In the genomic region with DNA sequence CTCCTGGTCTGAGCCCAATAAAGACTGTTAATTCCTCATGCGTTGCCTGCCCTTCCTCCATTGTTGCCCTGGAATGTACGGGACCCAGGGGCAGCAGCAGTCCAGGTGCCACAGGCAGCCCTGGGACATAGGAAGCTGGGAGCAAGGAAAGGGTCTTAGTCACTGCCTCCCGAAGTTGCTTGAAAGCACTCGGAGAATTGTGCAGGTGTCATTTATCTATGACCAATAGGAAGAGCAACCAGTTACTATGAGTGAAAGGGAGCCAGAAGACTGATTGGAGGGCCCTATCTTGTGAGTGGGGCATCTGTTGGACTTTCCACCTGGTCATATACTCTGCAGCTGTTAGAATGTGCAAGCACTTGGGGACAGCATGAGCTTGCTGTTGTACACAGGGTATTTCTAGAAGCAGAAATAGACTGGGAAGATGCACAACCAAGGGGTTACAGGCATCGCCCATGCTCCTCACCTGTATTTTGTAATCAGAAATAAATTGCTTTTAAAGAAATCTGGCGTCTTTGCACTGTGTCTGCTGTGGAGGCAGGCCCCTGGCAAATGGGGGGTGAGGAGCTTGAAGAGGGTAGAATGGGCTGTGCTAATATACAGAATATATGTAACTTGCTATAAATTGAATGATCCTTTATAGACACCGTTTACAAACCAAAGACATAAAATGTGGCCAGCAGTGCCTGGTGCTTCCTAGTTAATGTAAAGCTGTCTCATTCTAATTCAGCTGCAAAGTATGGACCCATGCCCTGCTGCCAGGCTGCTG, we compare ENCODE assay signal across 11 cellular contexts. TPM values are rescaled to one million over a fixed set of nuclear protein-coding genes. Genes with fewer than 3 reads are reported as not detected.
A peak's percentile ranks its signal among the peaks of the same experiment; 100 is the strongest.
DNase-seq lines count a peak whose midpoint lies in the region; ATAC-seq and TF ChIP-seq lines count a peak whose summit lies in the region.
"Had no signal": no experiment of that assay in that cellular context is flagged by ENCODE, and none has a peak within 500 bp of the region (broad histone marks: within the 10 kb centered on the region; RNA-seq: fewer than 3 reads in every experiment).

No MANE protein-coding gene starts in this region.

- H4K20me1 ChIP-seq in OCI-LY7 (ENCODE audit: insufficient read depth, low read length): peaks cover 12% of the 10 kb centered on the region; the same call in 1 of the 2 replicates

- H3K4me1 ChIP-seq in breast epithelium: peaks cover 0 to 12% of the 10 kb centered on the region in 2 donors
- H3K4me1 ChIP-seq in OCI-LY7 (ENCODE audit: insufficient read depth, low read length, poor library complexity, severe bottlenecking): peaks cover 51% of the 10 kb centered on the region

- TF ChIP-seq POLR2A in breast epithelium (IDR thresholded peaks at IDR 0.05) (no peak), erythroblast (IDR thresholded peaks at IDR 0.05; ENCODE audit: low read length) (no peak)

- H3K9me2 ChIP-seq in OCI-LY7 (ENCODE audit: insufficient read depth, low read length): no peaks in the 10 kb centered on the region

- H3K4me1 Mint-ChIP-seq in MCF 10A (ENCODE audit: insufficient read depth, unreplicated experiment): no peaks in the 10 kb centered on the region
- peaks cover 77% of the 10 kb centered on the region for H3K4me1 Mint-ChIP-seq in central memory CD8-positive, alpha-beta T cell
- H3K4me1 Mint-ChIP-seq in stimulated activated memory B cell treated with anti-CD40 and anti-IgM and Interleukin-4, amounts not matched to agents 10 μg/mL and 1 μg/mL and 100 μg/mL, for 72 hours: peaks cover 48% of the 10 kb centered on the region

- no peaks in the 10 kb centered on the region for H3K9me3 Mint-ChIP-seq in MCF 10A (ENCODE audit: unreplicated experiment)
- H3K9me3 Mint-ChIP-seq in central memory CD8-positive, alpha-beta T cell: no peaks in the 10 kb centered on the region
- no peaks in the 10 kb centered on the region for H3K9me3 Mint-ChIP-seq in stimulated activated memory B cell treated with anti-CD40 and anti-IgM and Interleukin-4, amounts not matched to agents 10 μg/mL and 1 μg/mL and 100 μg/mL, for 72 hours

- ATAC-seq in central memory CD8-positive, alpha-beta T cell (replicated peaks; ENCODE audit: extremely low read depth, poor library complexity, severe bottlenecking): no peak
- no peak for ATAC-seq in stimulated activated memory B cell treated with anti-CD40 and anti-IgM and Interleukin-4, amounts not matched to agents 10 μg/mL and 1 μg/mL and 100 μg/mL, for 72 hours

- H3K27me3 Mint-ChIP-seq in MCF 10A (ENCODE audit: insufficient read depth, unreplicated experiment): no peaks in the 10 kb centered on the region
- H3K27me3 Mint-ChIP-seq in central memory CD8-positive, alpha-beta T cell: no peaks in the 10 kb centered on the region
- no peaks in the 10 kb centered on the region for H3K27me3 Mint-ChIP-seq in stimulated activated memory B cell treated with anti-CD40 and anti-IgM and Interleukin-4, amounts not matched to agents 10 μg/mL and 1 μg/mL and 100 μg/mL, for 72 hours

- no peak overlapping the region for H3K4me3 Mint-ChIP-seq in MCF 10A (ENCODE audit: unreplicated experiment)
- peak overlapping the region; percentile 70 for H3K4me3 Mint-ChIP-seq in central memory CD8-positive, alpha-beta T cell
- H3K4me3 Mint-ChIP-seq in stimulated activated memory B cell treated with anti-CD40 and anti-IgM and Interleukin-4, amounts not matched to agents 10 μg/mL and 1 μg/mL and 100 μg/mL, for 72 hours: no peak overlapping the region

- H3K36me3 ChIP-seq in breast epithelium (peaks cover 14% of the 10 kb centered on the region), OCI-LY7 (ENCODE audit: insufficient read depth, low read length) (peaks cover 68% of the 10 kb centered on the region)

- no peak overlapping the region for H3K27ac Mint-ChIP-seq in MCF 10A (ENCODE audit: low read depth, unreplicated experiment)
- H3K27ac Mint-ChIP-seq in central memory CD8-positive, alpha-beta T cell (ENCODE audit: low read depth): peak overlapping the region; percentile 94
- peak overlapping the region; percentile 98 for H3K27ac Mint-ChIP-seq in stimulated activated memory B cell treated with anti-CD40 and anti-IgM and Interleukin-4, amounts not matched to agents 10 μg/mL and 1 μg/mL and 100 μg/mL, for 72 hours

- TF ChIP-seq CTCF in MCF 10A (IDR thresholded peaks at IDR 0.05; ENCODE audit: unreplicated experiment) (no peak), breast epithelium (IDR thresholded peaks at IDR 0.05) (no peak), OCI-LY7 (conservative IDR thresholded peaks at IDR 0.05; ENCODE audit: low read length) (no peak)

- no peaks in the 10 kb centered on the region for H3K27me3 ChIP-seq in breast epithelium
- H3K27me3 ChIP-seq: vagina had no signal

- CTCF ChIA-PET in MCF 10A (lab: Yijun Ruan, JAX): no interaction called here
- CTCF ChIA-PET in OCI-LY7 (lab: Charles Lee; ENCODE audit: unreplicated experiment): no interaction called here

- H3K36me3 Mint-ChIP-seq in MCF 10A (ENCODE audit: insufficient read depth, unreplicated experiment): peaks cover 98% of the 10 kb centered on the region
- H3K36me3 Mint-ChIP-seq in central memory CD8-positive, alpha-beta T cell (ENCODE audit: insufficient read depth): peaks cover 88% of the 10 kb centered on the region
- peaks cover 67% of the 10 kb centered on the region for H3K36me3 Mint-ChIP-seq in stimulated activated memory B cell treated with anti-CD40 and anti-IgM and Interleukin-4, amounts not matched to agents 10 μg/mL and 1 μg/mL and 100 μg/mL, for 72 hours

- DNase-seq in MCF 10A (ENCODE audit: unreplicated experiment) (no peak), breast epithelium (ENCODE audit: low spot score in 2 of 2) (no peak), OCI-LY7 (ENCODE audit: low spot score) (no peak), caudate nucleus (lab: John Stamatoyannopoulos, UW) (no peak), erythroblast (lab: John Stamatoyannopoulos, UW) (no peak)
- DNase-seq in central memory CD8-positive, alpha-beta T cell (ENCODE audit: low spot score in 2 of 2): no peak
- DNase-seq in stimulated activated CD4-positive, alpha-beta T cell treated with anti-CD3 and anti-CD28 coated beads, Interleukin-4, amount 100 ng/mL, for 4 hours: no peak
- DNase-seq: central memory CD4-positive, alpha-beta T cell; NCI-H2227 treated with DMSO at 0.1 percent for 48 hours had no signal

- H3K27ac ChIP-seq in breast epithelium (no peak overlapping the region), OCI-LY7 (ENCODE audit: low read depth, low read length, poor library complexity, severe bottlenecking) (peak overlapping the region; percentile 94), caudate nucleus (ENCODE audit: low read depth, low read length) (no peak overlapping the region)
- H3K27ac ChIP-seq: vagina had no signal

- H3K4me2 ChIP-seq in OCI-LY7 (ENCODE audit: low read length): peak overlapping the region; percentile 9; the same call in 1 of the 2 replicates

- peaks cover 42% of the 10 kb centered on the region for H3K79me2 ChIP-seq in OCI-LY7 (ENCODE audit: insufficient read depth, low read depth, low read length)

- no peak overlapping the region for H2AFZ ChIP-seq in OCI-LY7 (ENCODE audit: low read length)

- BruUV-seq in MCF 10A (replicated peaks; lab: Mats Ljungman, UMichigan) (TSS peak; percentile 6), OCI-LY7 (replicated peaks; lab: Mats Ljungman, UMichigan) (TSS peak; percentile 41)

- intact Hi-C loops in MCF 10A (cut with micrococcal nuclease): no loop called here
- intact Hi-C loops in breast epithelium (cut with DNase I; ENCODE audit: low total_unique reads): loop anchor here (1.0 to 10.0 kb wide), 2 partner anchors 18 to 173 kb away; partner anchors contain the start of genes BCL2L12 and IRF3
- intact Hi-C loops in OCI-LY7 (cut with micrococcal nuclease; ENCODE audit: unreplicated experiment): loop anchor here (10.0 kb wide), 2 partner anchors 273 to 857 kb away; partner anchors contain the start of genes AP2A1, DBP and TSKS

- H3K4me3 ChIP-seq in breast epithelium (no peak overlapping the region), OCI-LY7 (ENCODE audit: low read depth, low read length, poor library complexity, severe bottlenecking) (no peak overlapping the region)
- H3K4me3 ChIP-seq: vagina had no signal

- POLR2A ChIA-PET in MCF 10A (lab: Yijun Ruan, JAX): interaction anchor here (0.6 to 1.4 kb wide), 5 partner anchors 17 to 1313 kb away, joined by 3 read pairs; partner anchors contain the start of genes PRR12, RRAS and SCAF1
- POLR2A ChIA-PET in OCI-LY7 (lab: Charles Lee): no interaction called here

- H3K9me3 ChIP-seq in breast epithelium (no peaks in the 10 kb centered on the region), OCI-LY7 (ENCODE audit: low read length) (no peaks in the 10 kb centered on the region)
- H3K9me3 ChIP-seq: vagina had no signal

RNA-seq across cellular contexts. Expression of gene RPS11, which starts 4.2 kb away (rescaled TPM):
- total RNA-seq in MCF 10A (2022) (2,096 and 2,306 TPM in 2 replicates), breast epithelium (1,000 to 10,000 TPM; 5,709 to 7,550 (median 5,876) TPM), OCI-LY7 (2022) (2,366 and 2,673 TPM in 2 replicates)
- total RNA-seq in OCI-LY7 (2014; rRNA removed; shearing (Covaris generic)): 6,180 and 6,539 TPM in 2 replicates

RNA-seq across cellular contexts. Expression of gene RPL13A, which starts 4.6 kb away (rescaled TPM):
- 3,716 and 3,819 TPM in 2 replicates for total RNA-seq in MCF 10A (2022)
- 1,000 to 10,000 TPM; 3,591 to 5,468 (median 4,346) TPM for total RNA-seq in breast epithelium
- total RNA-seq in OCI-LY7 (2014; rRNA removed; shearing (Covaris generic)): 6,720 and 8,461 TPM in 2 replicates
- 2,999 and 3,606 TPM in 2 replicates for total RNA-seq in OCI-LY7 (2022)

RNA-seq across cellular contexts. Expression of gene FLT3LG, which starts 18.0 kb away (rescaled TPM):
- 1.5 and 3.6 TPM in 2 replicates for total RNA-seq in MCF 10A (2022)
- total RNA-seq in breast epithelium: 1 to 10 TPM; 4.3 to 7.0 (median 4.6) TPM
- total RNA-seq in OCI-LY7 (2014; rRNA removed; shearing (Covaris generic)): 8.2 and 10.1 TPM in 2 replicates
- 8.4 and 11.7 TPM in 2 replicates for total RNA-seq in OCI-LY7 (2022)

RNA-seq across cellular contexts. Expression of gene FCGRT, which starts 20.5 kb away (rescaled TPM):
- total RNA-seq in MCF 10A (2022) (not detected in 2 replicates), breast epithelium (100 to 1,000 TPM; 164 to 389 (median 199) TPM), OCI-LY7 (2022) (10.7 and 11.6 TPM in 2 replicates)
- total RNA-seq in OCI-LY7 (2014; rRNA removed; shearing (Covaris generic)): 19.4 and 20.9 TPM in 2 replicates

RNA-seq across cellular contexts. Expression of gene RCN3, which starts 35.8 kb away (rescaled TPM):
- total RNA-seq in MCF 10A (2022) (not detected in 2 replicates), breast epithelium (10 to 100 TPM; 17.3 to 40.2 (median 34.7) TPM), OCI-LY7 (2022) (1.3 and 2.1 TPM in 2 replicates)
- total RNA-seq in OCI-LY7 (2014; rRNA removed; shearing (Covaris generic)): 0.77 and 1.4 TPM in 2 replicates
